30 cellular contexts compared by ENCODE assay signal in the genomic region with DNA sequence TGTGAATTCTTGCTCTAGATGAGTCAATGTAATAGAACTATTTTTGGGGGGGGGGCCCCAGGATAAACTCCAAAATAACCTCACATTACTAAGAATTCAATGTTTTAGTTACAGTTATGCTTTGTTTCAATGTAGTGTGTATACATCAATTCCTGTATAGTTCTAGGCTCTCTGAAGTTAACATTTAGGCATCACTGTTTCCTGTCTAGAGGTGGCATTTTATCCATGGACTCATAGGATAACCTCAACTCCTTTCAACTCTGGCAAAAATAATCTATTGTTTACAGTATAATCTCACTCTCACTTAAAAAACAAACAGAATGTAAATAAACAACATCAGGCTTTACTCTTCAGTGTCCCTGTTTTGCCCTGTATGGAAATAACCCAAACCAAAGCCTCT.
"Had no signal": no experiment of that assay in that cellular context is flagged by ENCODE, and none has a peak within 500 bp of the region (broad histone marks: within the 10 kb centered on the region; RNA-seq: fewer than 3 reads in every experiment).

No MANE protein-coding gene starts in this region.

- H3K4me1 ChIP-seq: ascending aorta had no signal

- H3K4me3 ChIP-seq: ascending aorta, cardiac muscle cell had no signal

- H3K9me3 ChIP-seq: ascending aorta had no signal

- DNase-seq: activated CD4-positive, alpha-beta memory T cell treated with anti-CD3 and anti-CD28 coated beads, Interleukin-2, amount 10 ng/mL, durations not matched to agents 7 days and 5 days; activated CD4-positive, alpha-beta T cell treated with anti-CD3 and anti-CD28 coated beads for 1 hour; activated CD4-positive, alpha-beta T cell treated with anti-CD3 and anti-CD28 coated beads for 36 hours; activated CD4-positive, alpha-beta T cell treated with anti-CD3 and anti-CD28 coated beads for 48 hours; activated CD4-positive, alpha-beta T cell treated with anti-CD3 and anti-CD28 coated beads, Interleukin-2, amount 10 ng/mL, durations not matched to agents 7 days and 5 days; activated CD4-positive, alpha-beta T cell treated with anti-CD3 and anti-CD28 coated beads, Interleukin-2, amount 50 U/mL, for 48 hours; activated CD4-positive, CD25-positive, alpha-beta regulatory T cell; activated CD8-positive, alpha-beta memory T cell treated with anti-CD3 and anti-CD28 coated beads for 24 hours; activated CD8-positive, alpha-beta memory T cell treated with anti-CD3 and anti-CD28 coated beads, Interleukin-2, amount 10 ng/mL, durations not matched to agents 7 days and 5 days; activated CD8-positive, alpha-beta memory T cell treated with anti-CD3 and anti-CD28 coated beads, Interleukin-2, amount 50 U/mL, for 48 hours; activated CD8-positive, alpha-beta T cell treated with anti-CD3 and anti-CD28 coated beads, Interleukin-2, amount 10 ng/mL, durations not matched to agents 7 days and 5 days; activated effector memory CD4-positive, alpha-beta T cell treated with Interleukin-2 at 50 U/mL for 16 hours; activated gamma-delta T cell; activated naive CD4-positive, alpha-beta T cell treated with anti-CD3 and anti-CD28 coated beads, Interleukin-2, amount 10 ng/mL, durations not matched to agents 7 days and 5 days; activated naive CD4-positive, alpha-beta T cell treated with Interleukin-2 at 50 U/mL for 16 hours; activated naive CD8-positive, alpha-beta T cell treated with anti-CD3 and anti-CD28 coated beads, Interleukin-2, amount 10 ng/mL, durations not matched to agents 7 days and 5 days; activated naive CD8-positive, alpha-beta T cell treated with anti-CD3 and anti-CD28 coated beads, Interleukin-2, amount 50 U/mL, for 24 hours; activated T-cell treated with anti-CD3 and anti-CD28 coated beads, Interleukin-2, amount 50 U/mL, for 24 hours; activated T-cell treated with anti-CD3 and anti-CD28 coated beads, Interleukin-2, amount 50 U/mL, for 48 hours; amygdala; anterior cingulate cortex; caudate nucleus; cerebellar nuclear complex; T-helper 2 cell; T-helper 9 cell; WERI-Rb-1 had no signal

- H3K27ac ChIP-seq: ascending aorta, cardiac muscle cell, WERI-Rb-1 had no signal

- H3K36me3 ChIP-seq: ascending aorta, cardiac muscle cell, WERI-Rb-1 had no signal

- H3K27me3 ChIP-seq: ascending aorta, cardiac muscle cell had no signal

- ATAC-seq: activated CD4-positive, alpha-beta T cell treated with anti-CD3 and anti-CD28 coated beads for 36 hours; activated CD4-positive, CD25-positive, alpha-beta regulatory T cell treated with anti-CD3 and anti-CD28 coated beads, Interleukin-2, amount 50 U/mL, for 24 hours; activated CD8-positive, alpha-beta memory T cell treated with anti-CD3 and anti-CD28 coated beads, Interleukin-2, amount 10 ng/mL, durations not matched to agents 7 days and 5 days; activated CD8-positive, alpha-beta T cell treated with anti-CD3 and anti-CD28 coated beads, Interleukin-2, amount 10 ng/mL, durations not matched to agents 7 days and 5 days; activated naive CD8-positive, alpha-beta T cell treated with anti-CD3 and anti-CD28 coated beads, Interleukin-2, amount 50 U/mL, for 24 hours; WTC11 had no signal
